ENCODE assay signal across 23 cellular contexts in the genomic region with DNA sequence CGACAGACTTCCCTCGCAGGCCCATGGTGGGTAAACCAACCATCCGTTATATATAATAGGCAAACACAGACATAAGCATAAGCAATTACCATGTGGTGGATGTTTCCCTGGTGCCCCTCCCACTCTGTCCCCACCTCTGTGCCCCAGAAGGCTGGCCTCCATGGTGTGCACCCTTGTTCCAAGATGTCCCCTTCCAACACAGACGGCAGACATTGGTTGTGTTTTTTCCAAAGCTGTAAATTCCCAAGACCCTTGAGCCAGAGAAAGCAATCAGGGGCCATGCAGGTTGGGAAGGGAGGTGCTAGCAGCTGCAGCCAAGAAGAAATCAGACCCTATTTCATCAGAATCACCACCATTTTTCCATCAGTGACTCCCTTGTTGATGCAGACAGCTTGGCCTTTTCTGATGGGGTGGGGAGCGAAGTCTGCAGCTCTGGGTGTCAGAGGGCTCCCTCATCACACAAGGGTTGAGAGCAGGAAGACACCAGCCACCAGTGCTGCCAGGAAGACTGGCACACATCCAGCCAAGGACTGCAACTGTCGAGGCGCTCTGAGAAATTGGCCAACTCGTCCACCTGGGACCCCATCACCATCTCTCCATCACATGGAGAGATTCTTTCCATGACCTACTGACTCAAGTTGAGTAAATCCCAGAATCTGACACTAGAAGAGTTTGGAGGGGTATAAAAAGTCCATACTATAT.
"Had no signal": no experiment of that assay in that cellular context is flagged by ENCODE, and none has a peak within 500 bp of the region (broad histone marks: within the 10 kb centered on the region; RNA-seq: fewer than 3 reads in every experiment).

No MANE protein-coding gene starts in this region.

- H3K4me2 ChIP-seq: PC-9 had no signal

- H3K36me3 Mint-ChIP-seq: activated naive CD8-positive, alpha-beta T cell; T-cell had no signal

- H3K27me3 ChIP-seq: brain microvascular endothelial cell, cardiac muscle cell had no signal

- H3K36me3 ChIP-seq: brain microvascular endothelial cell, cardiac muscle cell had no signal

- H3K4me3 Mint-ChIP-seq: activated B cell treated with CpG ODN at 0.5 μM for 24 hours; activated CD4-positive, alpha-beta T cell treated with anti-CD3 and anti-CD28 coated beads, Interleukin-2, amount 10 ng/mL, durations not matched to agents 24 days and 14 days; activated naive CD4-positive, alpha-beta T cell treated with anti-CD3 and anti-CD28 coated beads for 36 hours; activated naive CD8-positive, alpha-beta T cell; activated T-helper 17 cell treated with anti-CD3 and anti-CD28 coated beads, Interleukin-2, amount 50 U/mL, for 72 hours; T-cell had no signal

- H3K27ac ChIP-seq: brain microvascular endothelial cell, cardiac muscle cell, PC-9 had no signal

- H3K27ac Mint-ChIP-seq: activated B cell treated with CpG ODN at 0.5 μM for 24 hours; activated CD4-positive, alpha-beta T cell treated with anti-CD3 and anti-CD28 coated beads, Interleukin-2, amount 10 ng/mL, durations not matched to agents 24 days and 14 days; activated naive CD4-positive, alpha-beta T cell treated with anti-CD3 and anti-CD28 coated beads for 36 hours; activated T-helper 17 cell treated with anti-CD3 and anti-CD28 coated beads, Interleukin-2, amount 50 U/mL, for 72 hours; T-cell had no signal

- ATAC-seq: T-cell had no signal

- H3K27me3 Mint-ChIP-seq: activated B cell treated with CpG ODN at 0.5 μM for 24 hours; activated naive CD8-positive, alpha-beta T cell; activated T-helper 17 cell treated with anti-CD3 and anti-CD28 coated beads, Interleukin-2, amount 50 U/mL, for 72 hours had no signal

- H3K4me3 ChIP-seq: cardiac muscle cell, PC-9 had no signal

- H2AFZ ChIP-seq: PC-9 had no signal

- DNase-seq: activated B cell treated with CpG ODN at 0.5 μM for 24 hours; activated CD4-positive, alpha-beta T cell treated with anti-CD3 and anti-CD28 coated beads for 1 hour; activated CD4-positive, alpha-beta T cell treated with anti-CD3 and anti-CD28 coated beads, Interleukin-2, amount 10 ng/mL, durations not matched to agents 24 days and 14 days; activated CD4-positive, alpha-beta T cell treated with anti-CD3 and anti-CD28 coated beads, Interleukin-2, amount 50 U/mL, for 48 hours; activated gamma-delta T cell; activated naive CD4-positive, alpha-beta T cell treated with anti-CD3 and anti-CD28 coated beads for 36 hours; activated T-cell treated with anti-CD3 and anti-CD28 coated beads for 4 hours; amygdala; KBM-7; NCI-H1048; NCI-H146; NCI-H187 treated with DMSO at 0.1 percent for 48 hours; NCI-H2081 treated with DMSO at 0.1 percent for 48 hours; NCI-H446; NCI-H524; PC-9; SHP77 treated with DMSO at 0.1 percent for 48 hours; T-cell; T1000 had no signal

- H3K9me3 Mint-ChIP-seq: activated B cell treated with CpG ODN at 0.5 μM for 24 hours; activated CD4-positive, alpha-beta T cell treated with anti-CD3 and anti-CD28 coated beads, Interleukin-2, amount 10 ng/mL, durations not matched to agents 24 days and 14 days; activated naive CD4-positive, alpha-beta T cell treated with anti-CD3 and anti-CD28 coated beads for 36 hours; activated T-helper 17 cell treated with anti-CD3 and anti-CD28 coated beads, Interleukin-2, amount 50 U/mL, for 72 hours; T-cell had no signal
